In genomic region chr3:10320320-10320677, GRCh38 we compare ENCODE assay signal across 1 cellular context.
TF ChIP-seq lines count a peak whose summit lies in the region.

No MANE protein-coding gene starts in this region.

TF ChIP-seq in SK-N-SH treated with all-trans-retinoic acid at 6 μM for 48 hours, 23 proteins besides CTCF, POLR2A, EP300 and RAD21 (continued from another document):
- TF ChIP-seq, protein P1, sequence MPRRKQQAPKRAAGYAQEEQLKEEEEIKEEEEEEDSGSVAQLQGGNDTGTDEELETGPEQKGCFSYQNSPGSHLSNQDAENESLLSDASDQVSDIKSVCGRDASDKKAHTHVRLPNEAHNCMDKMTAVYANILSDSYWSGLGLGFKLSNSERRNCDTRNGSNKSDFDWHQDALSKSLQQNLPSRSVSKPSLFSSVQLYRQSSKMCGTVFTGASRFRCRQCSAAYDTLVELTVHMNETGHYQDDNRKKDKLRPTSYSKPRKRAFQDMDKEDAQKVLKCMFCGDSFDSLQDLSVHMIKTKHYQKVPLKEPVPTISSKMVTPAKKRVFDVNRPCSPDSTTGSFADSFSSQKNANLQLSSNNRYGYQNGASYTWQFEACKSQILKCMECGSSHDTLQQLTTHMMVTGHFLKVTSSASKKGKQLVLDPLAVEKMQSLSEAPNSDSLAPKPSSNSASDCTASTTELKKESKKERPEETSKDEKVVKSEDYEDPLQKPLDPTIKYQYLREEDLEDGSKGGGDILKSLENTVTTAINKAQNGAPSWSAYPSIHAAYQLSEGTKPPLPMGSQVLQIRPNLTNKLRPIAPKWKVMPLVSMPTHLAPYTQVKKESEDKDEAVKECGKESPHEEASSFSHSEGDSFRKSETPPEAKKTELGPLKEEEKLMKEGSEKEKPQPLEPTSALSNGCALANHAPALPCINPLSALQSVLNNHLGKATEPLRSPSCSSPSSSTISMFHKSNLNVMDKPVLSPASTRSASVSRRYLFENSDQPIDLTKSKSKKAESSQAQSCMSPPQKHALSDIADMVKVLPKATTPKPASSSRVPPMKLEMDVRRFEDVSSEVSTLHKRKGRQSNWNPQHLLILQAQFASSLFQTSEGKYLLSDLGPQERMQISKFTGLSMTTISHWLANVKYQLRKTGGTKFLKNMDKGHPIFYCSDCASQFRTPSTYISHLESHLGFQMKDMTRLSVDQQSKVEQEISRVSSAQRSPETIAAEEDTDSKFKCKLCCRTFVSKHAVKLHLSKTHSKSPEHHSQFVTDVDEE (CRISPR knock-in tag; IDR thresholded peaks at IDR 0.05), result no peak
- no peak for TF ChIP-seq ZNF70 (CRISPR knock-in tag; IDR thresholded peaks at IDR 0.05)
- TF ChIP-seq TCF4 (CRISPR knock-in tag; IDR thresholded peaks at IDR 0.05; ENCODE audit: borderline replicate concordance), result no peak
- no peak for TF ChIP-seq ESRRG (CRISPR knock-in tag; IDR thresholded peaks at IDR 0.05)
- no peak for TF ChIP-seq GLIS3 (CRISPR knock-in tag; IDR thresholded peaks at IDR 0.05)
